Comparison of ENCODE assay signal across 8 cellular contexts in genomic region chr15:43330780-43331086, GRCh38. TPM values are rescaled to one million over a fixed set of nuclear protein-coding genes. Genes with fewer than 3 reads are reported as not detected.
A peak's percentile ranks its signal among the peaks of the same experiment; 100 is the strongest.
DNase-seq lines count a peak whose midpoint lies in the region; ATAC-seq lines count a peak whose summit lies in the region.

No MANE protein-coding gene starts in this region.

- H3K27me3 Mint-ChIP-seq in T-helper 17 cell: no peaks in the 10 kb centered on the region

- ATAC-seq in GM18517 (IDR thresholded peaks at IDR 0.05; ENCODE audit: unreplicated experiment) (peak; percentile 41), HG02623 (IDR thresholded peaks at IDR 0.05; ENCODE audit: unreplicated experiment) (peak; percentile 16), T-helper 17 cell (peak; percentile 12), GM21717 (IDR thresholded peaks at IDR 0.05; ENCODE audit: unreplicated experiment) (no peak)

- H3K4me3 ChIP-seq in iPS-11a (ENCODE audit: low read depth, low read length): peak overlapping the region; percentile 82
- H3K4me3 ChIP-seq in subcutaneous abdominal adipose tissue (ENCODE audit: low read depth in 1 of 5, low read length in 5 of 5): peak overlapping the region; percentile 84 to 97 (median 93)

- peaks cover 16% of the 10 kb centered on the region for H3K4me1 Mint-ChIP-seq in T-helper 17 cell

- H3K4me1 ChIP-seq in subcutaneous abdominal adipose tissue (ENCODE audit: control insufficient read depth in 5 of 5, insufficient read depth in 5 of 5, low read length in 5 of 5): peaks cover 7 to 27% (median 26%) of the 10 kb centered on the region in 5 donors

- H3K9me3 ChIP-seq in T-helper 17 cell (ENCODE audit: control insufficient read depth, low read length, poor library complexity, severe bottlenecking): no peaks in the 10 kb centered on the region
- no peaks in the 10 kb centered on the region for H3K9me3 ChIP-seq in subcutaneous abdominal adipose tissue (ENCODE audit: control insufficient read depth in 5 of 5, low read length in 5 of 5)

- H3K27ac Mint-ChIP-seq in T-helper 17 cell: peak overlapping the region; percentile 96

- peak overlapping the region; percentile 93 for H3K27ac ChIP-seq in subcutaneous abdominal adipose tissue (ENCODE audit: low read depth, low read length)

- peaks cover 2 to 12% (median 5%) of the 10 kb centered on the region in 5 donors for H3K36me3 ChIP-seq in subcutaneous abdominal adipose tissue (ENCODE audit: control insufficient read depth in 5 of 5, insufficient read depth in 5 of 5, low read length in 5 of 5)

- no peak for DNase-seq in T-helper 17 cell
- no peak for DNase-seq in NCI-H748 (lab: John Stamatoyannopoulos, UW; ENCODE audit: unreplicated experiment)
- DNase-seq in activated CD4-positive, alpha-beta T cell treated with anti-CD3 and anti-CD28 coated beads, Interleukin-2, amount 50 U/mL, for 48 hours: no peak

- H3K27me3 ChIP-seq in subcutaneous abdominal adipose tissue (ENCODE audit: control insufficient read depth in 5 of 5, insufficient read depth in 4 of 5, low read length in 5 of 5): no peaks in the 10 kb centered on the region

- peak overlapping the region; percentile 79 to 92 (median 91) for H3K9ac ChIP-seq in subcutaneous abdominal adipose tissue (ENCODE audit: low read length in 5 of 5)

- peak overlapping the region; percentile 94 for H3K4me3 Mint-ChIP-seq in T-helper 17 cell

- H3K36me3 Mint-ChIP-seq in T-helper 17 cell (ENCODE audit: low read depth): peaks cover 3% of the 10 kb centered on the region

RNA-seq across cellular contexts. Expression of gene LCMT2, which starts 0.4 kb away (rescaled TPM):
- total RNA-seq in T-helper 17 cell: 1 to 10 TPM; 9.0 to 9.4 TPM

RNA-seq across cellular contexts. Expression of gene TGM7, which starts 28.7 kb away (rescaled TPM):
- not detected for total RNA-seq in T-helper 17 cell

RNA-seq across cellular contexts. Expression of gene ZSCAN29, which starts 40.1 kb away (rescaled TPM):
- total RNA-seq in T-helper 17 cell: 10 to 100 TPM; 12.5 to 15.9 TPM

RNA-seq across cellular contexts. Expression of gene TUBGCP4, which starts 40.2 kb away (rescaled TPM):
- 10 to 100 TPM; 11.0 to 13.1 TPM for total RNA-seq in T-helper 17 cell
